Comparison of ENCODE assay signal across 21 cellular contexts in genomic region chr7:79787623-79788022, GRCh38.
"Had no signal": no experiment of that assay in that cellular context is flagged by ENCODE, and none has a peak within 500 bp of the region (broad histone marks: within the 10 kb centered on the region; RNA-seq: fewer than 3 reads in every experiment).

No MANE protein-coding gene starts in this region.

- H3K4me3 Mint-ChIP-seq: activated CD4-positive, alpha-beta T cell treated with anti-CD3 and anti-CD28 coated beads, Interleukin-2, amount 10 ng/mL, durations not matched to agents 7 days and 5 days; activated naive CD8-positive, alpha-beta T cell treated with anti-CD3 and anti-CD28 coated beads, Interleukin-2, amount 10 ng/mL, durations not matched to agents 7 days and 5 days; endodermal cell; memory B cell; nephron progenitor cell; stimulated activated naive CD8-positive, alpha-beta T cell treated with anti-CD3 and anti-CD28 coated beads, Interleukin-15, amount 100 ng/mL, for 72 hours; T-cell had no signal

- H3K4me3 ChIP-seq: cardiac muscle cell, dorsolateral prefrontal cortex, prostate gland, right lobe of liver, spleen, testis had no signal

- H3K9me3 Mint-ChIP-seq: activated CD4-positive, alpha-beta T cell treated with anti-CD3 and anti-CD28 coated beads, Interleukin-2, amount 10 ng/mL, durations not matched to agents 7 days and 5 days; activated naive CD8-positive, alpha-beta T cell treated with anti-CD3 and anti-CD28 coated beads, Interleukin-2, amount 10 ng/mL, durations not matched to agents 7 days and 5 days; endodermal cell; memory B cell; stimulated activated naive CD8-positive, alpha-beta T cell treated with anti-CD3 and anti-CD28 coated beads, Interleukin-15, amount 100 ng/mL, for 72 hours had no signal

- H3K36me3 Mint-ChIP-seq: activated naive CD8-positive, alpha-beta T cell treated with anti-CD3 and anti-CD28 coated beads, Interleukin-2, amount 10 ng/mL, durations not matched to agents 7 days and 5 days; memory B cell; T-cell had no signal

- H3K4me1 ChIP-seq: foreskin keratinocyte, prostate gland, right lobe of liver, spleen, testis had no signal

- H3K36me3 ChIP-seq: cardiac muscle cell, prostate gland, right lobe of liver, spleen had no signal

- H3K9me3 ChIP-seq: prostate gland, right lobe of liver, testis had no signal

- H3K27ac Mint-ChIP-seq: activated CD4-positive, alpha-beta T cell treated with anti-CD3 and anti-CD28 coated beads, Interleukin-2, amount 10 ng/mL, durations not matched to agents 7 days and 5 days; activated naive CD8-positive, alpha-beta T cell treated with anti-CD3 and anti-CD28 coated beads, Interleukin-2, amount 10 ng/mL, durations not matched to agents 7 days and 5 days; endodermal cell; memory B cell; nephron progenitor cell; stimulated activated naive CD8-positive, alpha-beta T cell treated with anti-CD3 and anti-CD28 coated beads, Interleukin-15, amount 100 ng/mL, for 72 hours; T-cell had no signal

- H3K27me3 Mint-ChIP-seq: activated CD4-positive, alpha-beta T cell treated with anti-CD3 and anti-CD28 coated beads, Interleukin-2, amount 10 ng/mL, durations not matched to agents 7 days and 5 days; memory B cell; stimulated activated naive CD8-positive, alpha-beta T cell treated with anti-CD3 and anti-CD28 coated beads, Interleukin-15, amount 100 ng/mL, for 72 hours had no signal

- H3K4me1 Mint-ChIP-seq: activated CD4-positive, alpha-beta T cell treated with anti-CD3 and anti-CD28 coated beads, Interleukin-2, amount 10 ng/mL, durations not matched to agents 7 days and 5 days; activated naive CD8-positive, alpha-beta T cell treated with anti-CD3 and anti-CD28 coated beads, Interleukin-2, amount 10 ng/mL, durations not matched to agents 7 days and 5 days; endodermal cell; memory B cell; T-cell had no signal

- DNase-seq: activated CD4-positive, alpha-beta T cell treated with anti-CD3 and anti-CD28 coated beads, Interleukin-2, amount 10 ng/mL, durations not matched to agents 7 days and 5 days; activated CD8-positive, alpha-beta memory T cell treated with anti-CD3 and anti-CD28 coated beads, Interleukin-2, amount 50 U/mL, for 48 hours; activated naive CD8-positive, alpha-beta T cell treated with anti-CD3 and anti-CD28 coated beads, Interleukin-2, amount 10 ng/mL, durations not matched to agents 7 days and 5 days; aorta; dorsolateral prefrontal cortex; endodermal cell; foreskin keratinocyte; glutamatergic neuron; hypothalamus; kidney glomerular epithelial cell; left ventricle myocardium superior; nephron progenitor cell; right lobe of liver; spleen; stimulated activated naive CD8-positive, alpha-beta T cell treated with anti-CD3 and anti-CD28 coated beads, Interleukin-15, amount 100 ng/mL, for 72 hours; T-cell; T-helper 9 cell; testis had no signal

- H3K27ac ChIP-seq: cardiac muscle cell, dorsolateral prefrontal cortex, foreskin keratinocyte, prostate gland, right lobe of liver, spleen, testis had no signal

- H3K27me3 ChIP-seq: cardiac muscle cell, dorsolateral prefrontal cortex, right lobe of liver, spleen, testis had no signal

- ATAC-seq: foreskin keratinocyte; left ventricle myocardium superior; right lobe of liver; stimulated activated naive CD8-positive, alpha-beta T cell treated with anti-CD3 and anti-CD28 coated beads, Interleukin-15, amount 100 ng/mL, for 72 hours; T-cell had no signal
